In the genomic region with DNA sequence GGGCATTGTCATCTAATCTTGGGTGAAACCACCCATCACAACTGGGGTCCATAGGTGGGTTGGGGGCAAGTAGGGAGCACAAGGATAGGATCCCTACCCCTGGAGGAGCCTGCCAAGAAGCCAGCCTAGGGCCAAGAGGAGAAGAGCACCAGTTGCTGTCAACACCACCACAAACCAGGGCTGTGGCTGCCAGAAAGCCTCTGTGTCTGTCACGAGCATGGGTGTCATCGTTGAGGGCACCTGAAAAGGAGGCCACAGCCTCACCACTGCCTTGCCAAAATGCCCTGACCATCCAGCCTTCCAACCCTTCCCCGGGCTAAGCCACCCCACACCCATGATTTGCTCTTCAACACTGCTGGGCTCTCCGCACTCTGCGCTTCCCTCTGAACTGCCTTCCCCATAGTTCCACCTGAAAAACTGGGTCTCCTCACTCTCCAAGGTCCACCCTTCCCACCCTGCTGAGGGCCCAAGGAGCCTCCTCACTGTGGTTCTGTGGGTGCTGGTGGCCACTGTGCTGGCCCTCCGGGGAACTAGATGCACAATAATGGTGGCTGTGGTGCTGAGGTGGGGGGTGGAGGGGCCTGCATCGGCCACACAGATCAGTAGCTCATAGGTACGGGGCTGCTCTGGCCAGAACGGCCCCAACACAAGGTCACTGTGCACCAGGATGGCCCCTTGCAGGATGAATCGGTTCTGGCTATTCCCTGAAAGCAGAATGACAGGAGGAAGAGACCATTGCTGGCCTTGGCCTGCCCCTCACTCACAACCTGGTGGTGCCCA, we compare ENCODE assay signal across 1 cellular context.
TF ChIP-seq lines count a peak whose summit lies in the region.

No MANE protein-coding gene starts in this region.

TF ChIP-seq in H1, 55 proteins besides CTCF, POLR2A, EP300 and RAD21:
- no peak for TF ChIP-seq BACH1 (IDR thresholded peaks at IDR 0.05; ENCODE audit: low read length)
- no peak for TF ChIP-seq HDAC2 (IDR thresholded peaks at IDR 0.05; ENCODE audit: borderline replicate concordance in 1 of 2, low read depth in 2 of 2, low read length in 2 of 2)
- no peak for TF ChIP-seq SP1 (IDR thresholded peaks at IDR 0.05; ENCODE audit: low read depth, low read length)
- no peak for TF ChIP-seq HDAC6 (IDR thresholded peaks at IDR 0.05; ENCODE audit: low read depth, low read length)
- TF ChIP-seq SIN3A (conservative IDR thresholded peaks at IDR 0.05 in 1 of 2, IDR thresholded peaks at IDR 0.05 in 1 of 2; ENCODE audit: low read depth in 1 of 2, low read length in 2 of 2) = no peak
- TF ChIP-seq GABPA (IDR thresholded peaks at IDR 0.05; ENCODE audit: borderline replicate concordance, insufficient read depth, low read length) = no peak
- no peak for TF ChIP-seq SAP30 (IDR thresholded peaks at IDR 0.05; ENCODE audit: insufficient read depth, insufficient replicate concordance, low read length)
- no peak for TF ChIP-seq JUN (IDR thresholded peaks at IDR 0.05; ENCODE audit: low read depth, low read length)
- no peak for TF ChIP-seq SP2 (IDR thresholded peaks at IDR 0.05; ENCODE audit: low read length)
- no peak for TF ChIP-seq SUZ12 (IDR thresholded peaks at IDR 0.05; ENCODE audit: low read length)
- no peak for TF ChIP-seq GTF2F1 (IDR thresholded peaks at IDR 0.05; ENCODE audit: borderline replicate concordance, low read depth, low read length)
- TF ChIP-seq CBX5 (IDR thresholded peaks at IDR 0.05; ENCODE audit: low read depth, low read length) = no peak
- TF ChIP-seq CREB1 (IDR thresholded peaks at IDR 0.05) = no peak
- TF ChIP-seq, protein P1, sequence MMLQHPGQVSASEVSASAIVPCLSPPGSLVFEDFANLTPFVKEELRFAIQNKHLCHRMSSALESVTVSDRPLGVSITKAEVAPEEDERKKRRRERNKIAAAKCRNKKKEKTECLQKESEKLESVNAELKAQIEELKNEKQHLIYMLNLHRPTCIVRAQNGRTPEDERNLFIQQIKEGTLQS (IDR thresholded peaks at IDR 0.05; ENCODE audit: insufficient read depth, low read depth, low read length) = no peak
TF ChIP-seq in H1: peak in this region for 0.
